Comparison of ENCODE assay signal across 15 cellular contexts in the genomic region with DNA sequence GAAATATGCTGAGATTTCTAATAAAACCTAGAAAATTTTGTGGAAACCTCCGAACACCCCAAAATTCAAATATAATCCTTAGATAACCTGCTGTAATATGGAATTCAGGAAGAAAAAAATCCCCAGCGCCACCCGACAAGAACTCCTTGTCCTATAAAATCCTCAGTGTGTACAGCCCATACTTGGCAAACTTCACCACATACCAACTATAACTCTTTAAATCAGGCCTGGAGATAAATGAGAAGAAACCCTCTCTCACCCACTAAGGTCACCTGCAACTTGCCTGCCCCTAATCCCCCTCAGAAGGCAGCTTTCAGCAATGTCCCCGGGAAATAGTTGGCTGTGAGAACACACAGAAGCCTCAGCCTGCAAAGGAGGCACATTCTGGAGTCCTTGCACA.
DNase-seq lines count a peak whose midpoint lies in the region; ATAC-seq and TF ChIP-seq lines count a peak whose summit lies in the region.
"Had no signal": no experiment of that assay in that cellular context is flagged by ENCODE, and none has a peak within 500 bp of the region (broad histone marks: within the 10 kb centered on the region; RNA-seq: fewer than 3 reads in every experiment).

No MANE protein-coding gene starts in this region.

- H3K56ac ChIP-seq in H9 (ENCODE audit: insufficient read length, low read depth, low read length) = no peak overlapping the region

- no peak overlapping the region for H3K4me3 Mint-ChIP-seq in H9
- H3K4me3 Mint-ChIP-seq in CD4-positive, alpha-beta T cell = no peak overlapping the region
- H3K4me3 Mint-ChIP-seq: activated B cell treated with CpG ODN at 0.5 μM for 24 hours had no signal

- H3K23ac ChIP-seq in H9 (ENCODE audit: insufficient read length, low read depth, low read length) = no peak overlapping the region

- 0 out of 7 replicates have a peak overlapping the region, but pooled peaks of 1 of the 3 experiments have one; percentile 21 for H3K27ac Mint-ChIP-seq in H9
- H3K27ac Mint-ChIP-seq in CD4-positive, alpha-beta T cell = no peak overlapping the region
- H3K27ac Mint-ChIP-seq: activated B cell treated with CpG ODN at 0.5 μM for 24 hours had no signal

- no peak overlapping the region for H4K5ac ChIP-seq in H9 (ENCODE audit: insufficient read length, low read depth, low read length)

- POLR2A ChIA-PET in CD4-positive, alpha-beta T cell (lab: Charles Lee) = no interaction called here

- H3K9ac ChIP-seq in H9 (ENCODE audit: extremely low read depth, insufficient read length, low read length) = no peak overlapping the region

- H3K27me3 Mint-ChIP-seq in H9 (ENCODE audit: low read depth) = no peaks in the 10 kb centered on the region; the same call in 1 of the 2 replicates
- H3K27me3 Mint-ChIP-seq in CD4-positive, alpha-beta T cell = peaks cover 5% of the 10 kb centered on the region

- H3T11ph ChIP-seq in H9 (ENCODE audit: low read length) = no peak overlapping the region

- H3K9me3 ChIP-seq in H9 (ENCODE audit: control insufficient read depth, low read depth, low read length) = no peaks in the 10 kb centered on the region
- no peaks in the 10 kb centered on the region for H3K9me3 ChIP-seq in ascending aorta
- H3K9me3 ChIP-seq in left lung = no peaks in the 10 kb centered on the region
- no peaks in the 10 kb centered on the region for H3K9me3 ChIP-seq in CD4-positive, alpha-beta T cell (ENCODE audit: control insufficient read depth, low read length)
- H3K9me3 ChIP-seq: BE2C, tibial nerve had no signal

- no peak overlapping the region for H2AFZ ChIP-seq in H9 (ENCODE audit: low read length)
- H2AFZ ChIP-seq: hepatocyte had no signal

- ATAC-seq in left lung (peak; percentile 10), GM18519 (IDR thresholded peaks at IDR 0.05; ENCODE audit: low FRiP score, unreplicated experiment) (no peak), HG03457 (IDR thresholded peaks at IDR 0.05; ENCODE audit: unreplicated experiment) (no peak)
- no peak for ATAC-seq in CD4-positive, alpha-beta T cell (ENCODE audit: poor library complexity)

- DNase-seq in H9 (no peak), ascending aorta (ENCODE audit: low spot score in 2 of 2) (no peak), left lung (no peak), NCI-H1436 treated with DMSO at 0.1 percent for 48 hours (lab: John Stamatoyannopoulos, UW) (no peak)
- no peak for DNase-seq in CD4-positive, alpha-beta T cell
- DNase-seq: activated B cell treated with CpG ODN at 0.5 μM for 24 hours; activated naive CD4-positive, alpha-beta T cell; NCI-H1105; NCI-H345 had no signal

- H2AK5ac ChIP-seq in H9 (ENCODE audit: insufficient read length, low read length) = no peak overlapping the region

- H3K4ac ChIP-seq in H9 (ENCODE audit: low read depth, low read length) = no peak overlapping the region

- WGBS in H9 (ENCODE audit: extremely low coverage, insufficient read length, low lambda C conversion rate) = no CpG with 5 or more reads among the region's 4 CpGs

- H2BK5ac ChIP-seq in H9 (ENCODE audit: insufficient read length, low read length) = no peak overlapping the region

- H3K4me3 ChIP-seq in ascending aorta = no peak overlapping the region
- no peak overlapping the region for H3K4me3 ChIP-seq in left lung
- no peak overlapping the region for H3K4me3 ChIP-seq in skin epidermis
- H3K4me3 ChIP-seq: hepatocyte, tibial nerve had no signal

- no peaks in the 10 kb centered on the region for H4K20me1 ChIP-seq in H9 (ENCODE audit: control insufficient read depth, insufficient read depth, insufficient read length)

- no peak overlapping the region for H4K8ac ChIP-seq in H9 (replicated peaks; ENCODE audit: insufficient read length, low read depth, low read length)

- no peak overlapping the region for H2BK12ac ChIP-seq in H9 (ENCODE audit: insufficient read length, low read depth, low read length)

- intact Hi-C loops in ascending aorta (cut with DNase I) = no loop called here
- intact Hi-C loops in left lung (cut with DNase I) = no loop called here
- intact Hi-C loops in CD4-positive, alpha-beta T cell (cut with DNase I, micrococcal nuclease) = no loop called here

- no peak overlapping the region for H4K91ac ChIP-seq in H9 (ENCODE audit: insufficient read length, low read depth, low read length)

- H3K36me3 ChIP-seq in ascending aorta (no peaks in the 10 kb centered on the region), left lung (no peaks in the 10 kb centered on the region)
- H3K36me3 ChIP-seq: BE2C, tibial nerve had no signal

- no peak overlapping the region for H2BK20ac ChIP-seq in H9 (ENCODE audit: low read depth, low read length, poor library complexity, severe bottlenecking)

- H3K27me3 ChIP-seq in H9 (ENCODE audit: insufficient read depth, low read length) = no peaks in the 10 kb centered on the region
- H3K27me3 ChIP-seq in ascending aorta = no peaks in the 10 kb centered on the region
- no peaks in the 10 kb centered on the region for H3K27me3 ChIP-seq in left lung
- no peaks in the 10 kb centered on the region for H3K27me3 ChIP-seq in CD4-positive, alpha-beta T cell (ENCODE audit: control insufficient read depth, insufficient read depth, low read length)
- H3K27me3 ChIP-seq: BE2C, hepatocyte, tibial nerve had no signal

- CTCF ChIA-PET in CD4-positive, alpha-beta T cell (lab: Charles Lee) = no interaction called here

- no peaks in the 10 kb centered on the region for H3K79me1 ChIP-seq in H9 (ENCODE audit: insufficient read depth, low read depth, low read length, poor library complexity, severe bottlenecking)

- no peak overlapping the region for H3K4me2 ChIP-seq in H9 (ENCODE audit: insufficient read depth, insufficient read length, low read length)
- H3K4me2 ChIP-seq: hepatocyte had no signal

- peak overlapping the region; percentile 42 for H3K18ac ChIP-seq in H9 (ENCODE audit: insufficient read length, low read depth, low read length)

- no peaks in the 10 kb centered on the region for H3K79me2 ChIP-seq in H9 (ENCODE audit: insufficient read depth, low read length)
- H3K79me2 ChIP-seq: hepatocyte had no signal

- H3K36me3 Mint-ChIP-seq in H9 (ENCODE audit: insufficient read depth in 1 of 3, low read depth in 3 of 3) = no peaks in the 10 kb centered on the region
- no peaks in the 10 kb centered on the region for H3K36me3 Mint-ChIP-seq in CD4-positive, alpha-beta T cell (ENCODE audit: low read depth)

- no peak overlapping the region for H2BK15ac ChIP-seq in H9 (ENCODE audit: low read depth, low read length)

- no peak for TF ChIP-seq CTCF in H9 (conservative IDR thresholded peaks at IDR 0.05)
- no peak for TF ChIP-seq CTCF in ascending aorta (IDR thresholded peaks at IDR 0.05)
- no peak for TF ChIP-seq CTCF in left lung (IDR thresholded peaks at IDR 0.05)
- TF ChIP-seq CTCF in CD4-positive, alpha-beta T cell (IDR thresholded peaks at IDR 0.05) = no peak

- H3K4me1 Mint-ChIP-seq in H9 = peaks cover 25 to 28% of the 10 kb centered on the region in 2 experiments
- H3K4me1 Mint-ChIP-seq in CD4-positive, alpha-beta T cell (ENCODE audit: low read depth) = no peaks in the 10 kb centered on the region
- H3K4me1 Mint-ChIP-seq: activated B cell treated with CpG ODN at 0.5 μM for 24 hours had no signal

- H3K27ac ChIP-seq in H9 (ENCODE audit: insufficient read length, low read depth, low read length) = no peak overlapping the region
- H3K27ac ChIP-seq in ascending aorta = peak overlapping the region; percentile 80 to 95
- peak overlapping the region; percentile 71 to 73 for H3K27ac ChIP-seq in left lung
- peak overlapping the region in 17 of 21 experiments; percentile 37 to 86 (median 75) for H3K27ac ChIP-seq in skin epidermis
- no peak overlapping the region for H3K27ac ChIP-seq in CD4-positive, alpha-beta T cell (ENCODE audit: low read depth, low read length)
- H3K27ac ChIP-seq: hepatocyte had no signal

- peak overlapping the region; percentile 50; the same call in 1 of the 2 replicates for H3K14ac ChIP-seq in H9 (ENCODE audit: insufficient read depth, low read length)

- H3K23me2 ChIP-seq in H9 (ENCODE audit: insufficient read length, low read depth, low read length, poor library complexity, severe bottlenecking) = no peaks in the 10 kb centered on the region

- H3K4me1 ChIP-seq in H9 (ENCODE audit: insufficient read depth, low read length) (peaks cover 10% of the 10 kb centered on the region; the same call in 1 of the 2 replicates), ascending aorta (peaks cover 7 to 30% of the 10 kb centered on the region in 2 donors), left lung (peaks cover 21 to 27% of the 10 kb centered on the region in 2 donors)

- no peaks in the 10 kb centered on the region for H3K9me3 Mint-ChIP-seq in H9
- no peaks in the 10 kb centered on the region for H3K9me3 Mint-ChIP-seq in CD4-positive, alpha-beta T cell
- H3K9me3 Mint-ChIP-seq: activated B cell treated with CpG ODN at 0.5 μM for 24 hours had no signal

- no peak overlapping the region for H2BK120ac ChIP-seq in H9 (ENCODE audit: low read depth, low read length, poor library complexity, severe bottlenecking)

Comparison
In these comparisons a context has a peak if more than half of its experiments do, and no peak if none do; other contexts are left out.
1. H3K27ac ChIP-seq: peak in ascending aorta (2 of 2), left lung (2 of 2) and skin epidermis (17 of 21); none in H9 (single experiment) and CD4-positive, alpha-beta T cell (single experiment).